Comparison of ENCODE assay signal across 21 cellular contexts in the genomic region with DNA sequence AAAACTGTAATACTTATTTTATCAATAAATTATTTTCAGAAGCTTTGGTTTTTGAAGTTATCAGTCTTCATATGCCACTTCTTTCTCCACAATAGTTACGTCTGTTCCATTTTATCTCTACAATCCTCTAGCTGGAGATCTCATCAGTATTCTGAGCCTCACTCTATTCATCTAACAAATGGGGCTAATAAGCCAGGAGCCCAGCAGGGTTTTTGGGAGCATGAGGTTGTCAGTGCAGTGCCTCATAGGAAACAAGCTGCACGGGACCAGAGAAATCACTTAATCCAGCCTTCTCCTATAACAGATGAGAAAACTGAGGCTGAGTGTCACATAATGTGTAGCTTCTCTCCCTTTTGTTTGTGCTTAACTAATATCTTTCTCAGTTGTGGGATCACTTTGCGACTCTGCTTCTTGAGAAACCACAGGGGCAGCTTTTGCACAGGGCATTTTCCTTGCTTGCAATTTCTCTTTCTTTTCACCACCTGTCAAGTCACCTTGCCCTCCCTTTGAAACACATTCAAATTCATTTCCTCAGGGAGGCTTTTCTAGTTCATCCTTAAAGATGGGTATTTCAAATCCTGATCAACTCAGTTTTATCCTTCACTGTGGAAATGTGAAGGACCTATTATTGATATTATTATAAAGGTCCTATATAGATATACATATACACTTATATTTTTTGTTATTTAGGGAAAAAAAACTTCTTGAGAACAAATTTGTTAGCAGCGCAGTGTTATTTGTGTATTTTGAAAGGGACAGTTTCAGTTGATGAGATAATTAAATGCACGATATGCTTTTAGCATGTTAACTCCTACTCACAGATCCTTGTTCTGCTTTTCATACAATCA.
DNase-seq lines count a peak whose midpoint lies in the region; ATAC-seq, FAIRE-seq and TF ChIP-seq lines count a peak whose summit lies in the region.
"Had no signal": no experiment of that assay in that cellular context is flagged by ENCODE, and none has a peak within 500 bp of the region (broad histone marks: within the 10 kb centered on the region; RNA-seq: fewer than 3 reads in every experiment).

No MANE protein-coding gene starts in this region.

- H3K4me3 ChIP-seq in K562 (no peak overlapping the region), neural progenitor cell (no peak overlapping the region)

- H3F3A ChIP-seq in neural progenitor cell (ENCODE audit: low read depth) = peaks cover 7% of the 10 kb centered on the region

- no peak overlapping the region for H3K27ac Mint-ChIP-seq in neural progenitor cell
- no peak overlapping the region for H3K27ac Mint-ChIP-seq in activated T-helper 17 cell treated with anti-CD3 and anti-CD28 coated beads, Interleukin-2, amount 50 U/mL, for 72 hours
- H3K27ac Mint-ChIP-seq: nephron had no signal

- H3K9me3 Mint-ChIP-seq in neural progenitor cell = peaks cover 14% of the 10 kb centered on the region
- H3K9me3 Mint-ChIP-seq in activated T-helper 17 cell treated with anti-CD3 and anti-CD28 coated beads, Interleukin-2, amount 50 U/mL, for 72 hours = peaks cover 5% of the 10 kb centered on the region

- H2AFZ ChIP-seq in K562 (ENCODE audit: low read depth, low read length) (no peak overlapping the region), neural progenitor cell (replicated peaks) (no peak overlapping the region)

- peaks cover 22% of the 10 kb centered on the region for H3K4me1 Mint-ChIP-seq in neural progenitor cell
- H3K4me1 Mint-ChIP-seq in activated T-helper 17 cell treated with anti-CD3 and anti-CD28 coated beads, Interleukin-2, amount 50 U/mL, for 72 hours = peaks cover 18% of the 10 kb centered on the region
- H3K4me1 Mint-ChIP-seq: nephron had no signal

- H3K27me3 ChIP-seq in K562 (ENCODE audit: control insufficient read depth in 2 of 2, insufficient read depth in 2 of 2, low read length in 2 of 2) (no peaks in the 10 kb centered on the region), neural progenitor cell (no peaks in the 10 kb centered on the region)

- in situ Hi-C loops in K562 (cut with MboI) = no loop called here

- intact Hi-C loops in K562 (cut with micrococcal nuclease) = no loop called here

- H3K9ac ChIP-seq in K562 (ENCODE audit: insufficient read depth in 1 of 2, low read depth in 2 of 2, low read length in 2 of 2) = no peak overlapping the region
- no peak overlapping the region for H3K9ac ChIP-seq in neural progenitor cell

- H3K4me2 ChIP-seq in K562 (ENCODE audit: insufficient read depth, low read length) = no peak overlapping the region
- no peak overlapping the region for H3K4me2 ChIP-seq in neural progenitor cell

- CTCF ChIA-PET in GM10248 (lab: Yijun Ruan, JAX) (interaction anchor here (1.0 to 2.2 kb wide), 15 partner anchors 9 to 322 kb away, joined by 3 to 15 read pairs (median 5); no protein-coding TSS in a partner anchor), K562 (lab: Yijun Ruan, JAX; ENCODE audit: low intra/inter-chr PET ratio) (no interaction called here)

- H3K36me3 Mint-ChIP-seq in neural progenitor cell = peaks cover 15% of the 10 kb centered on the region
- H3K36me3 Mint-ChIP-seq in activated T-helper 17 cell treated with anti-CD3 and anti-CD28 coated beads, Interleukin-2, amount 50 U/mL, for 72 hours (ENCODE audit: low read depth) = peaks cover 34% of the 10 kb centered on the region

- TF ChIP-seq EP300 in K562 (IDR thresholded peaks at IDR 0.05; ENCODE audit: low read length) = no peak

- H3K4me1 ChIP-seq in K562 (replicated peaks in 1 of 2; ENCODE audit: control insufficient read depth in 2 of 2, insufficient read depth in 2 of 2, low read length in 2 of 2) (no peaks in the 10 kb centered on the region), neural progenitor cell (peaks cover 4% of the 10 kb centered on the region)
- H3K4me1 ChIP-seq: Caco-2 had no signal

- WGBS in K562 (ENCODE audit: insufficient coverage, low coverage, missing lambda C conversion rate) = 63% methylated on average over 5 of the region's 5 CpGs

- no peaks in the 10 kb centered on the region for H4K20me1 ChIP-seq in K562 (replicated peaks; ENCODE audit: control insufficient read depth, insufficient read depth, low read length)
- H4K20me1 ChIP-seq in neural progenitor cell (ENCODE audit: low read depth) = no peaks in the 10 kb centered on the region

- H3K27ac ChIP-seq in K562 (ENCODE audit: extremely low read depth, low read depth, low read length) (no peak overlapping the region), neural progenitor cell (no peak overlapping the region)
- H3K27ac ChIP-seq: RWPE1 had no signal

- H3K9me1 ChIP-seq in K562 (ENCODE audit: control insufficient read depth, insufficient read depth, low read length) = no peaks in the 10 kb centered on the region

- no TSS peak for BruUV-seq in K562 (replicated peaks; lab: Mats Ljungman, UMichigan)

- FAIRE-seq in K562 (lab: Jason Lieb, UNC) = no peak

- H3K4me3 Mint-ChIP-seq in neural progenitor cell = no peak overlapping the region
- no peak overlapping the region for H3K4me3 Mint-ChIP-seq in activated T-helper 17 cell treated with anti-CD3 and anti-CD28 coated beads, Interleukin-2, amount 50 U/mL, for 72 hours
- H3K4me3 Mint-ChIP-seq: nephron; stimulated activated naive CD8-positive, alpha-beta T cell treated with anti-CD3 and anti-CD28 coated beads, Interleukin-15, amount 100 ng/mL, for 72 hours had no signal

- no peak for TF ChIP-seq CTCF in GM10248 (IDR thresholded peaks at IDR 0.05; ENCODE audit: control extremely low read depth, extremely low read depth, low read depth, missing control alignments)
- no peak for TF ChIP-seq CTCF in GM20000 (IDR thresholded peaks at IDR 0.05; ENCODE audit: extremely low read depth, missing control alignments)
- TF ChIP-seq CTCF in K562 (IDR thresholded peaks at IDR 0.05 in 2 of 3, conservative IDR thresholded peaks at IDR 0.05 in 1 of 3; ENCODE audit: insufficient read depth in 2 of 3, low read depth in 1 of 3, low read length in 3 of 3) = no peak
- no peak for TF ChIP-seq CTCF in neural progenitor cell (IDR thresholded peaks at IDR 0.05)

- no peak for TF ChIP-seq RAD21 in K562 (CRISPR knock-in tag; conservative IDR thresholded peaks at IDR 0.05 in 1 of 2, IDR thresholded peaks at IDR 0.05 in 1 of 2)

- H3K36me3 ChIP-seq in K562 (ENCODE audit: control insufficient read depth, insufficient read depth, low read length) (no peaks in the 10 kb centered on the region), neural progenitor cell (peaks cover 4% of the 10 kb centered on the region)

- no peaks in the 10 kb centered on the region for H3K9me3 ChIP-seq in K562 (replicated peaks; ENCODE audit: control insufficient read depth, insufficient read depth, low read depth, low read length)
- peaks cover 6% of the 10 kb centered on the region for H3K9me3 ChIP-seq in neural progenitor cell (ENCODE audit: low read depth)
- H3K9me3 ChIP-seq: Caco-2 had no signal

- H3K27me3 Mint-ChIP-seq in neural progenitor cell (ENCODE audit: insufficient read depth, low read depth) = no peaks in the 10 kb centered on the region
- no peaks in the 10 kb centered on the region for H3K27me3 Mint-ChIP-seq in activated T-helper 17 cell treated with anti-CD3 and anti-CD28 coated beads, Interleukin-2, amount 50 U/mL, for 72 hours
- H3K27me3 Mint-ChIP-seq: stimulated activated naive CD8-positive, alpha-beta T cell treated with anti-CD3 and anti-CD28 coated beads, Interleukin-15, amount 100 ng/mL, for 72 hours had no signal

- peak; percentile 71 for ATAC-seq in HG03432 (IDR thresholded peaks at IDR 0.05; ENCODE audit: unreplicated experiment)
- no peak for ATAC-seq in K562
- no peak for ATAC-seq in HG03139 (IDR thresholded peaks at IDR 0.05; ENCODE audit: unreplicated experiment)
- ATAC-seq in activated T-helper 17 cell treated with anti-CD3 and anti-CD28 coated beads, Interleukin-2, amount 50 U/mL, for 72 hours (replicated peaks) = no peak
- ATAC-seq: stimulated activated naive CD8-positive, alpha-beta T cell treated with anti-CD3 and anti-CD28 coated beads, Interleukin-15, amount 100 ng/mL, for 72 hours had no signal

- TF ChIP-seq POLR2A in K562 (conservative IDR thresholded peaks at IDR 0.05) = no peak

- POLR2A ChIA-PET in GM10248 (lab: Yijun Ruan, JAX) (interaction anchor here (1.1 to 1.5 kb wide), 2 partner anchors 26 to 67 kb away, joined by 3 read pairs; no protein-coding TSS in a partner anchor), K562 (lab: Yijun Ruan, JAX) (interaction anchor here (0.8 kb wide), 1 partner anchor 9 kb away, joined by 5 read pairs; no protein-coding TSS in a partner anchor)

- DNase-seq in GM10248 (ENCODE audit: extremely low spot score) (peak; percentile 37), GM20000 (ENCODE audit: low spot score) (peak; percentile 41), K562 (ENCODE audit: extremely low read depth in 1 of 4, low spot score in 3 of 4) (no peak), neural progenitor cell (ENCODE audit: low spot score) (no peak), dedifferentiated amniotic fluid mesenchymal stem cell (ENCODE audit: extremely low spot score) (no peak)
- DNase-seq: activated CD4-positive, CD25-positive, alpha-beta regulatory T cell treated with anti-CD3 and anti-CD28 coated beads, Interleukin-2, amount 50 U/mL, for 72 hours; activated CD8-positive, alpha-beta memory T cell treated with anti-CD3 and anti-CD28 coated beads, Interleukin-2, amount 50 U/mL, for 4 hours; activated naive CD4-positive, alpha-beta T cell treated with Interleukin-2 at 50 U/mL for 16 hours; Caco-2; cortex of kidney; erythroblast; mesenchymal stem cell; NCI-H82; stimulated activated CD4-positive, alpha-beta T cell treated with anti-CD3 and anti-CD28 coated beads, Interleukin-12 subunit alpha, Interleukin-12 subunit beta, amount 100 ng/mL, for 4 hours; stimulated activated naive CD8-positive, alpha-beta T cell treated with anti-CD3 and anti-CD28 coated beads, Interleukin-15, amount 100 ng/mL, for 72 hours; T-helper 1 cell had no signal

- H3K79me2 ChIP-seq in K562 (ENCODE audit: control insufficient read depth, insufficient read depth, low read length) (no peaks in the 10 kb centered on the region), neural progenitor cell (ENCODE audit: low read depth) (peaks cover 57% of the 10 kb centered on the region)

TF ChIP-seq in K562, 482 proteins besides CTCF, POLR2A, EP300 and RAD21:
- peak; percentile 10 for TF ChIP-seq RBM25 (IDR thresholded peaks at IDR 0.05; ENCODE audit: low read depth, low read length, severe bottlenecking)
- no peak for TF ChIP-seq ZNF830 (CRISPR knock-in tag; IDR thresholded peaks at IDR 0.05)

Comparison
In these comparisons a context has a peak if more than half of its experiments do, and no peak if none do; other contexts are left out.
1. DNase-seq: peak in GM10248 (single experiment) and GM20000 (single experiment); none in K562 (0 of 4), neural progenitor cell (single experiment) and dedifferentiated amniotic fluid mesenchymal stem cell (single experiment).